In the genomic region with DNA sequence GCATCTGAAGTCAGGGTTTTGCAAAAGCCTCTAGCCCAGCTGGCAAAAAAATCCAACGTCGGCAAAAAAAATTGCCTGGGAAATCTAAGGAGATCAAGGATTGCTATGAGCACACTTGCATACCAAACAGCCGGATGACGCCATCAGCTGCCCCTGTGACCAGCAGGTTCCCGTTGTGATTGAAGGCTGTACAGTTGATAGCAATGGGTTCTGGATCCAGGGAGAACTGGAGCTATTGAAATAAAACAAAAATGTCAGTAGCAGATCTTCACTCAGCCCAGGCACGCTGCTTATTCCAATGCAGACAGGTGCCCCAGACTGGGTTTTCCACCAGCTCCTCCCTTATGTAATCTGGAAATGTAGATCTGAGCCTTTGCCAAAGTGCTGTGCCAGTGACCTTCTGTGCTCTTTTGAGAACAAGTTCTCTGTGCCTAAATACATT, we compare ENCODE assay signal across 29 cellular contexts. TPM values are rescaled to one million over a fixed set of nuclear protein-coding genes. Genes with fewer than 3 reads are reported as not detected.
A peak's percentile ranks its signal among the peaks of the same experiment; 100 is the strongest.
DNase-seq lines count a peak whose midpoint lies in the region; ATAC-seq lines count a peak whose summit lies in the region.
"Had no signal": no experiment of that assay in that cellular context is flagged by ENCODE, and none has a peak within 500 bp of the region (broad histone marks: within the 10 kb centered on the region; RNA-seq: fewer than 3 reads in every experiment).

No MANE protein-coding gene starts in this region.

- peaks cover 0 to 2% of the 10 kb centered on the region in 2 donors for H3K9me3 Mint-ChIP-seq in stimulated activated naive B cell treated with anti-CD40 and anti-IgM and Interleukin-4, amounts not matched to agents 10 μg/mL and 1 μg/mL and 100 μg/mL, for 72 hours
- H3K9me3 Mint-ChIP-seq: activated CD4-positive, alpha-beta memory T cell treated with anti-CD3 and anti-CD28 coated beads, Interleukin-2, amount 10 ng/mL, durations not matched to agents 7 days and 5 days; activated T-helper 17 cell treated with anti-CD3 and anti-CD28 coated beads, Interleukin-2, amount 50 U/mL, for 72 hours; neural progenitor cell had no signal

- intact Hi-C loops in Right ventricle myocardium inferior (cut with DNase I) (no loop called here), cardiac septum (cut with DNase I) (no loop called here)

- peaks cover 90 to 99% of the 10 kb centered on the region in 2 donors for H3K36me3 Mint-ChIP-seq in stimulated activated naive B cell treated with anti-CD40 and anti-IgM and Interleukin-4, amounts not matched to agents 10 μg/mL and 1 μg/mL and 100 μg/mL, for 72 hours

- peaks cover 67 to 92% of the 10 kb centered on the region in 2 donors for H3K4me1 Mint-ChIP-seq in stimulated activated naive B cell treated with anti-CD40 and anti-IgM and Interleukin-4, amounts not matched to agents 10 μg/mL and 1 μg/mL and 100 μg/mL, for 72 hours
- H3K4me1 Mint-ChIP-seq: activated T-helper 17 cell treated with anti-CD3 and anti-CD28 coated beads, Interleukin-2, amount 50 U/mL, for 72 hours had no signal

- H3K27me3 ChIP-seq in H7 (ENCODE audit: control insufficient read depth, insufficient read depth, low read length), result no peaks in the 10 kb centered on the region
- H3K27me3 ChIP-seq: esophagus squamous epithelium, hepatocyte, MG63, neural progenitor cell, tibial artery had no signal

- no peak overlapping the region for H3K4me3 ChIP-seq in H7 (ENCODE audit: insufficient read depth, low read depth, low read length)
- H3K4me3 ChIP-seq: esophagus squamous epithelium, hepatocyte, MG63, neural progenitor cell, tibial artery had no signal

- H3K27me3 Mint-ChIP-seq in stimulated activated naive B cell treated with anti-CD40 and anti-IgM and Interleukin-4, amounts not matched to agents 10 μg/mL and 1 μg/mL and 100 μg/mL, for 72 hours, result no peaks in the 10 kb centered on the region
- H3K27me3 Mint-ChIP-seq: activated CD4-positive, alpha-beta memory T cell treated with anti-CD3 and anti-CD28 coated beads, Interleukin-2, amount 10 ng/mL, durations not matched to agents 7 days and 5 days; activated naive CD8-positive, alpha-beta T cell; activated T-helper 17 cell treated with anti-CD3 and anti-CD28 coated beads, Interleukin-2, amount 50 U/mL, for 72 hours; CD4-positive, alpha-beta T cell; T-helper 17 cell had no signal

- ATAC-seq in Right ventricle myocardium inferior (peak; percentile 74), left lobe of liver (peak; percentile 92)
- no peak for ATAC-seq in stimulated activated naive B cell treated with anti-CD40 and anti-IgM and Interleukin-4, amounts not matched to agents 10 μg/mL and 1 μg/mL and 100 μg/mL, for 72 hours (replicated peaks)
- ATAC-seq: activated T-helper 17 cell treated with anti-CD3 and anti-CD28 coated beads, Interleukin-2, amount 50 U/mL, for 72 hours; left colon; PC-3 had no signal

- H3K4me3 Mint-ChIP-seq in stimulated activated naive B cell treated with anti-CD40 and anti-IgM and Interleukin-4, amounts not matched to agents 10 μg/mL and 1 μg/mL and 100 μg/mL, for 72 hours, result peak overlapping the region in 1 of 2 donors; percentile 85
- H3K4me3 Mint-ChIP-seq: activated CD4-positive, alpha-beta memory T cell treated with anti-CD3 and anti-CD28 coated beads, Interleukin-2, amount 10 ng/mL, durations not matched to agents 7 days and 5 days; activated naive CD8-positive, alpha-beta T cell; activated T-helper 17 cell treated with anti-CD3 and anti-CD28 coated beads, Interleukin-2, amount 50 U/mL, for 72 hours; CD4-positive, alpha-beta T cell; neural progenitor cell; T-helper 17 cell had no signal

- H3K27ac Mint-ChIP-seq in stimulated activated naive B cell treated with anti-CD40 and anti-IgM and Interleukin-4, amounts not matched to agents 10 μg/mL and 1 μg/mL and 100 μg/mL, for 72 hours, result peak overlapping the region; percentile 99
- H3K27ac Mint-ChIP-seq: activated CD4-positive, alpha-beta memory T cell treated with anti-CD3 and anti-CD28 coated beads, Interleukin-2, amount 10 ng/mL, durations not matched to agents 7 days and 5 days; activated naive CD8-positive, alpha-beta T cell; CD4-positive, alpha-beta T cell; neural progenitor cell; T-helper 17 cell had no signal

- DNase-seq in Right ventricle myocardium inferior (ENCODE audit: missing footprints) (no peak), cardiac septum (ENCODE audit: low spot score) (no peak), cerebellum (ENCODE audit: low spot score) (peak; percentile 77), left lobe of liver (ENCODE audit: low spot score) (peak; percentile 70), H7 (no peak), middle frontal gyrus (ENCODE audit: extremely low spot score, low spot score) (no peak)
- DNase-seq in stimulated activated naive B cell treated with anti-CD40 and anti-IgM and Interleukin-4, amounts not matched to agents 10 μg/mL and 1 μg/mL and 100 μg/mL, for 72 hours, result no peak
- no peak for DNase-seq in stimulated activated CD4-positive, alpha-beta T cell treated with anti-CD3 and anti-CD28 coated beads, Interleukin-4, amount 100 ng/mL, for 1 hour
- DNase-seq: activated CD4-positive, alpha-beta memory T cell treated with anti-CD3 and anti-CD28 coated beads, Interleukin-2, amount 10 ng/mL, durations not matched to agents 7 days and 5 days; CD4-positive, alpha-beta T cell; dermis blood vessel endothelial cell; esophagus squamous epithelium; foreskin melanocyte; left colon; mesendoderm; MG63; NCI-H1930; NCI-H526; NK-92 treated with Interleukin-12 subunit alpha and Interleukin-12 subunit beta, amount 100 ng/mL, for 24 hours; PC-3; T-helper 17 cell had no signal

- H3K36me3 ChIP-seq in H7 (replicated peaks; ENCODE audit: control insufficient read depth, insufficient read depth, low read length), result peaks cover 11% of the 10 kb centered on the region
- H3K36me3 ChIP-seq: MG63, neural progenitor cell had no signal

RNA-seq across cellular contexts. Expression of a gene that starts 18.7 kb away (rescaled TPM):
- total RNA-seq in Right ventricle myocardium inferior (22.5 TPM), cardiac septum (24.0 TPM), cerebellum (16.2 TPM), left lobe of liver (15.0 TPM)
- 36.2 and 41.1 TPM in 2 replicates for total RNA-seq in H7 (2014; rRNA removed; shearing (Covaris generic))

RNA-seq across cellular contexts. Expression of a gene that starts 22.1 kb away (rescaled TPM):
- 3.8 TPM for total RNA-seq in Right ventricle myocardium inferior
- total RNA-seq in cardiac septum, result 5.2 TPM
- 11.0 TPM for total RNA-seq in cerebellum
- 9.3 TPM for total RNA-seq in left lobe of liver
- 9.1 and 17.4 TPM in 2 replicates for total RNA-seq in H7 (2014; rRNA removed; shearing (Covaris generic))

RNA-seq across cellular contexts. Expression of a gene that starts 41.4 kb away (rescaled TPM):
- total RNA-seq in Right ventricle myocardium inferior, result 24.3 TPM
- 15.2 TPM for total RNA-seq in cardiac septum
- total RNA-seq in cerebellum, result 0.18 TPM
- 32.4 TPM for total RNA-seq in left lobe of liver
- not detected in 2 replicates for total RNA-seq in H7 (2014; rRNA removed; shearing (Covaris generic))
- total RNA-seq: PC-3 had no signal

RNA-seq across cellular contexts. Expression of a gene that starts 44.4 kb away (rescaled TPM):
- total RNA-seq in Right ventricle myocardium inferior, result not detected
- not detected for total RNA-seq in cardiac septum
- total RNA-seq in cerebellum, result not detected
- total RNA-seq in left lobe of liver, result not detected
- total RNA-seq in H7 (2014; rRNA removed; shearing (Covaris generic)), result not detected in 2 replicates
- total RNA-seq: activated CD4-positive, alpha-beta memory T cell treated with anti-CD3 and anti-CD28 coated beads, Interleukin-2, amount 10 ng/mL, durations not matched to agents 7 days and 5 days; activated T-helper 17 cell treated with anti-CD3 and anti-CD28 coated beads, Interleukin-2, amount 50 U/mL, for 72 hours; CD4-positive, alpha-beta T cell; dermis blood vessel endothelial cell; esophagus squamous epithelium; H4; hepatocyte; left colon; myocyte; PC-3; right cardiac atrium; T-helper 17 cell had no signal

Comparison
In these comparisons a context has a peak if more than half of its experiments do, and no peak if none do; other contexts are left out.
1. ATAC-seq: peak in Right ventricle myocardium inferior (single experiment) and left lobe of liver (single experiment); none in stimulated activated naive B cell treated with anti-CD40 and anti-IgM and Interleukin-4, amounts not matched to agents 10 μg/mL and 1 μg/mL and 100 μg/mL, for 72 hours (0 of 2).
2. DNase-seq: peak in cerebellum (single experiment) and left lobe of liver (single experiment); none in Right ventricle myocardium inferior (single experiment), cardiac septum (single experiment), stimulated activated naive B cell treated with anti-CD40 and anti-IgM and Interleukin-4, amounts not matched to agents 10 μg/mL and 1 μg/mL and 100 μg/mL, for 72 hours (single experiment), stimulated activated CD4-positive, alpha-beta T cell treated with anti-CD3 and anti-CD28 coated beads, Interleukin-4, amount 100 ng/mL, for 1 hour (single experiment), H7 (single experiment) and middle frontal gyrus (single experiment).
3. RNA of a gene that starts 41.4 kb away (total RNA-seq): 32.4 TPM in left lobe of liver (single experiment), 24.3 TPM in Right ventricle myocardium inferior (single experiment) and 15.2 TPM in cardiac septum (single experiment); 0.18 TPM in cerebellum (single experiment) and not detected in H7; every median in the first group is over 10 times any median in the second.